ENCODE assay signal across 1 cellular context in genomic region chr20:44800398-44801046, GRCh38.
TF ChIP-seq lines count a peak whose summit lies in the region.

No MANE protein-coding gene starts in this region.

TF ChIP-seq in GM23338, 12 proteins besides CTCF, POLR2A, EP300 and RAD21 (continued from another document):
- TF ChIP-seq ZNF462 (CRISPR knock-in tag; IDR thresholded peaks at IDR 0.05): no peak
